8 cellular contexts compared by ENCODE assay signal in genomic region chr3:105366302-105367062, GRCh38. TPM values are rescaled to one million over a fixed set of nuclear protein-coding genes. Genes with fewer than 3 reads are reported as not detected.
A peak's percentile ranks its signal among the peaks of the same experiment; 100 is the strongest.
DNase-seq lines count a peak whose midpoint lies in the region; ATAC-seq and TF ChIP-seq lines count a peak whose summit lies in the region.

TSS of gene ALCAM (plus strand) at chr3:105366909.

- H3K9me3 ChIP-seq in A673 (ENCODE audit: low read depth, low read length, poor library complexity, severe bottlenecking), result no peaks in the 10 kb centered on the region
- H3K9me3 ChIP-seq in iPS-15b (ENCODE audit: control insufficient read depth, insufficient read depth, low read length), result no peaks in the 10 kb centered on the region
- no peaks in the 10 kb centered on the region for H3K9me3 ChIP-seq in skeletal muscle satellite cell (replicated peaks; ENCODE audit: low read length)

- TF ChIP-seq POLR2A in GM18526 (IDR thresholded peaks at IDR 0.05; ENCODE audit: extremely low read depth, insufficient read length), result peak; percentile 47

- H3K4me3 ChIP-seq in A673 (ENCODE audit: low read depth, low read length, poor library complexity, severe bottlenecking), result peak within 1 kb of the TSS; percentile 76
- peak within 1 kb of the TSS; percentile 82 for H3K4me3 ChIP-seq in iPS-15b (ENCODE audit: low read depth, low read length)
- H3K4me3 ChIP-seq in skeletal muscle satellite cell (ENCODE audit: low read length), result peak within 1 kb of the TSS; percentile 91

- intact Hi-C loops in A673 (cut with micrococcal nuclease; ENCODE audit: unreplicated experiment), result loop anchor here (5.0 to 10.0 kb wide), 6 partner anchors 382 to 1748 kb away; no protein-coding TSS in a partner anchor

- H3K4me2 ChIP-seq in skeletal muscle satellite cell (ENCODE audit: low read length), result peak within 1 kb of the TSS; percentile 93

- CTCF ChIA-PET in A673 (lab: Charles Lee), result interaction anchor here (0.5 to 1.0 kb wide), 5 partner anchors 11 to 762 kb away, joined by 3 to 5 read pairs (median 4); no protein-coding TSS in a partner anchor

- peak; percentile 82 for TF ChIP-seq CTCF in A673 (conservative IDR thresholded peaks at IDR 0.05; ENCODE audit: low read depth, low read length)

- H3K27me3 ChIP-seq in A673 (replicated peaks; ENCODE audit: insufficient read depth, low read depth, low read length, poor library complexity) (no peaks in the 10 kb centered on the region), iPS-15b (ENCODE audit: control insufficient read depth, insufficient read depth, low read length) (no peaks in the 10 kb centered on the region), skeletal muscle satellite cell (ENCODE audit: control insufficient read depth, insufficient read depth, low read length) (no peaks in the 10 kb centered on the region)

- peak; percentile 49 for ATAC-seq in HG03064 (IDR thresholded peaks at IDR 0.05; ENCODE audit: low read depth, unreplicated experiment)

- peak; percentile 99 for DNase-seq in A673 (ENCODE audit: low spot score)
- DNase-seq in NCI-H2107 treated with DMSO at 0.1 percent for 48 hours (lab: John Stamatoyannopoulos, UW; ENCODE audit: unreplicated experiment), result peak; percentile 75
- DNase-seq in UCSD-AML1 (lab: John Stamatoyannopoulos, UW; ENCODE audit: unreplicated experiment), result peak; percentile 66
- DNase-seq in brain pericyte (ENCODE audit: low read depth, low spot score), result peak; percentile 99

- H3K9ac ChIP-seq in iPS-15b (ENCODE audit: low read depth, low read length), result peak within 1 kb of the TSS; percentile 57
- H3K9ac ChIP-seq in skeletal muscle satellite cell (ENCODE audit: low read depth, low read length), result peak within 1 kb of the TSS; percentile 94

- POLR2A ChIA-PET in A673 (lab: Charles Lee; ENCODE audit: low non-redundant PET), result interaction anchor here (0.7 kb wide), 1 partner anchor 722 kb away, joined by 3 read pairs; no protein-coding TSS in a partner anchor

- H3K36me3 ChIP-seq in A673 (ENCODE audit: insufficient read depth, low read length, poor library complexity, severe bottlenecking), result no peaks in the 10 kb centered on the region
- H3K36me3 ChIP-seq in iPS-15b (ENCODE audit: control insufficient read depth, insufficient read depth, low read length), result no peaks in the 10 kb centered on the region
- no peaks in the 10 kb centered on the region for H3K36me3 ChIP-seq in skeletal muscle satellite cell (ENCODE audit: insufficient read depth, low read length)

- peaks cover 17% of the 10 kb centered on the region for H3K4me1 ChIP-seq in A673 (ENCODE audit: insufficient read depth, low read length, poor library complexity, severe bottlenecking)
- peaks cover 5% of the 10 kb centered on the region for H3K4me1 ChIP-seq in iPS-15b (ENCODE audit: control insufficient read depth, insufficient read depth, low read length)
- peaks cover 49% of the 10 kb centered on the region for H3K4me1 ChIP-seq in skeletal muscle satellite cell (ENCODE audit: control insufficient read depth, insufficient read depth, low read length)

- H3K27ac ChIP-seq in A673 (ENCODE audit: low read depth, low read length, poor library complexity, severe bottlenecking), result peak within 1 kb of the TSS; percentile 66

- BruUV-seq in A673 (replicated peaks; lab: Mats Ljungman, UMichigan), result no TSS peak

RNA-seq across cellular contexts. Expression of gene ALCAM, which starts in this region (rescaled TPM):
- 36.8 and 45.2 TPM in 2 replicates for total RNA-seq in A673 (2021)
- 89.5 and 158 TPM in 2 replicates for total RNA-seq in skeletal muscle satellite cell (2012; rRNA removed)

Comparison
In these comparisons a context has a peak if more than half of its experiments do, and no peak if none do; other contexts are left out.
1. Peak in every context shown above with its lines: DNase-seq, ATAC-seq, H3K4me3 ChIP-seq and H3K27ac ChIP-seq.